8 cellular contexts compared by ENCODE assay signal in genomic region chr10:118341678-118342637, GRCh38. TPM values are rescaled to one million over a fixed set of nuclear protein-coding genes. Genes with fewer than 3 reads are reported as not detected.
DNase-seq lines count a peak whose midpoint lies in the region; ATAC-seq lines count a peak whose summit lies in the region.

TSS of gene FAM204A (minus strand) at chr10:118342324. CDS start at chr10:118336415, 5,909 bp downstream.

- H3K27me3 Mint-ChIP-seq in activated CD4-positive, alpha-beta T cell treated with anti-CD3 and anti-CD28 coated beads for 36 hours, result no peaks in the 10 kb centered on the region

- DNase-seq in Ammon's horn (ENCODE audit: low spot score), result peak; percentile 93
- peak; percentile 90 for DNase-seq in GM19238 (ENCODE audit: insufficient read length, low spot score)
- peak; percentile 69 to 78 for DNase-seq in NCI-H524 (lab: John Stamatoyannopoulos, UW)
- DNase-seq in activated CD4-positive, alpha-beta T cell treated with anti-CD3 and anti-CD28 coated beads for 36 hours, result peak; percentile 96
- peak; percentile 93 for DNase-seq in kidney glomerular epithelial cell (lab: John Stamatoyannopoulos, UW)
- peak; percentile 89 to 96 for DNase-seq in stimulated activated CD4-positive, alpha-beta T cell treated with anti-CD3 and anti-CD28 coated beads, Interleukin-1b, Interleukin-23, amount 100 ng/mL, for 1 hour (ENCODE audit: low read depth in 2 of 2)

- peak within 1 kb of the TSS; percentile 81 for H3K4me3 Mint-ChIP-seq in activated CD4-positive, alpha-beta T cell treated with anti-CD3 and anti-CD28 coated beads for 36 hours

- intact Hi-C loops in activated CD4-positive, alpha-beta T cell treated with anti-CD3 and anti-CD28 coated beads for 36 hours (cut with DNase I, micrococcal nuclease), result loop anchor here (1.0 to 10.0 kb wide), 10 partner anchors 80 to 967 kb away; partner anchors contain the start of genes PDZD8 (in 2 of the 2), RAB11FIP2 (in 2 of the 2) and DENND10 (in 1 of the 2)

- CTCF ChIA-PET in activated CD4-positive, alpha-beta T cell treated with anti-CD3 and anti-CD28 coated beads for 36 hours (lab: Charles Lee), result no interaction called here

- no peaks in the 10 kb centered on the region for H3K9me3 Mint-ChIP-seq in activated CD4-positive, alpha-beta T cell treated with anti-CD3 and anti-CD28 coated beads for 36 hours (ENCODE audit: low read depth)

- peaks cover 37% of the 10 kb centered on the region for H3K4me1 Mint-ChIP-seq in activated CD4-positive, alpha-beta T cell treated with anti-CD3 and anti-CD28 coated beads for 36 hours

- POLR2A ChIA-PET in activated CD4-positive, alpha-beta T cell treated with anti-CD3 and anti-CD28 coated beads for 36 hours (lab: Charles Lee), result no interaction called here

- peak; percentile 100 for ATAC-seq in HG03442 (IDR thresholded peaks at IDR 0.05; ENCODE audit: unreplicated experiment)
- ATAC-seq in activated CD4-positive, alpha-beta T cell treated with anti-CD3 and anti-CD28 coated beads for 36 hours, result peak; percentile 98

- H3K27ac Mint-ChIP-seq in activated CD4-positive, alpha-beta T cell treated with anti-CD3 and anti-CD28 coated beads for 36 hours, result peak within 1 kb of the TSS; percentile 89

- peaks cover 9% of the 10 kb centered on the region for H3K36me3 Mint-ChIP-seq in activated CD4-positive, alpha-beta T cell treated with anti-CD3 and anti-CD28 coated beads for 36 hours (ENCODE audit: low read depth)

- H3K27ac ChIP-seq in cingulate gyrus (ENCODE audit: low read depth, low read length), result peak within 1 kb of the TSS; percentile 66

RNA-seq across cellular contexts. Expression of gene FAM204A, which starts in this region (rescaled TPM):
- 10 to 100 TPM; 44.1 to 55.8 TPM for total RNA-seq in activated CD4-positive, alpha-beta T cell treated with anti-CD3 and anti-CD28 coated beads for 36 hours

Comparison
In these comparisons a context has a peak if more than half of its experiments do, and no peak if none do; other contexts are left out.
1. Peak in every context shown above with its lines: DNase-seq, ATAC-seq and H3K27ac ChIP-seq.